Comparison of ENCODE assay signal across 9 cellular contexts in genomic region chr1:226708342-226708780, GRCh38. TPM values are rescaled to one million over a fixed set of nuclear protein-coding genes. Genes with fewer than 3 reads are reported as not detected.
DNase-seq lines count a peak whose midpoint lies in the region; ATAC-seq and TF ChIP-seq lines count a peak whose summit lies in the region.
"Had no signal": no experiment of that assay in that cellular context is flagged by ENCODE, and none has a peak within 500 bp of the region (broad histone marks: within the 10 kb centered on the region; RNA-seq: fewer than 3 reads in every experiment).

No MANE protein-coding gene starts in this region.

- H3K79me2 ChIP-seq in smooth muscle cell (ENCODE audit: low read depth), result peaks cover 19% of the 10 kb centered on the region

- peak overlapping the region; percentile 21 for H3K4me2 ChIP-seq in smooth muscle cell

- H3K4me1 ChIP-seq in esophagus (ENCODE audit: control insufficient read depth in 2 of 2, insufficient read depth in 2 of 2, low read length in 1 of 2), result peaks cover 8 to 32% of the 10 kb centered on the region in 2 donors
- peaks cover 7% of the 10 kb centered on the region for H3K4me1 ChIP-seq in smooth muscle cell (ENCODE audit: low read depth)

- no peak overlapping the region for H2AFZ ChIP-seq in smooth muscle cell (ENCODE audit: low read depth)

- H3K4me3 ChIP-seq in esophagus (ENCODE audit: low read depth in 1 of 2, low read length in 2 of 2) (no peak overlapping the region), smooth muscle cell (no peak overlapping the region)
- H3K4me3 ChIP-seq: ovary had no signal

- peak overlapping the region; percentile 54 to 78 for H3K27ac ChIP-seq in esophagus (ENCODE audit: low read depth in 2 of 2, low read length in 1 of 2)
- H3K27ac ChIP-seq in smooth muscle cell (ENCODE audit: low read depth), result peak overlapping the region; percentile 60
- H3K27ac ChIP-seq: ovary had no signal

- 17 to 26% methylated on average over 6 of the region's 6 CpGs for WGBS in esophagus, 2 donors
- 13% methylated on average over 6 of the region's 6 CpGs for WGBS in smooth muscle cell (ENCODE audit: low lambda C conversion rate)

- DNase-seq in NCI-H748 (lab: John Stamatoyannopoulos, UW; ENCODE audit: unreplicated experiment) (peak; percentile 54), NCI-H748 treated with DMSO at 0.1 percent for 48 hours (lab: John Stamatoyannopoulos, UW) (no peak), SK-MEL-5 (ENCODE audit: low read depth, low spot score) (peak; percentile 90), smooth muscle cell (lab: John Stamatoyannopoulos, UW; ENCODE audit: unreplicated experiment) (no peak), H4 (ENCODE audit: low spot score) (no peak), NCI-H128 (lab: John Stamatoyannopoulos, UW; ENCODE audit: unreplicated experiment) (no peak)

- in situ Hi-C loops in SK-MEL-5 (cut with HindIII; ENCODE audit: low pct_unique_long_range_greater_than_20kb, low sequenced_read_pairs), result no loop called here

- ATAC-seq in HG03354 (IDR thresholded peaks at IDR 0.05; ENCODE audit: poor library complexity, severe bottlenecking, unreplicated experiment), result no peak

- H3K9ac ChIP-seq in smooth muscle cell (ENCODE audit: low read depth), result no peak overlapping the region

- TF ChIP-seq CTCF in smooth muscle cell (IDR thresholded peaks at IDR 0.05; ENCODE audit: borderline replicate concordance, insufficient read depth, poor library complexity, severe bottlenecking), result no peak

- peaks cover 7% of the 10 kb centered on the region for H3F3A ChIP-seq in smooth muscle cell (ENCODE audit: low read depth)

- H3K9me3 ChIP-seq in esophagus (ENCODE audit: control insufficient read depth in 2 of 2, insufficient read depth in 1 of 2, low read depth in 1 of 2, low read length in 1 of 2), result no peaks in the 10 kb centered on the region
- no peaks in the 10 kb centered on the region for H3K9me3 ChIP-seq in smooth muscle cell (replicated peaks; ENCODE audit: low read depth)
- H3K9me3 ChIP-seq: ovary had no signal

- peaks cover 4% of the 10 kb centered on the region for H4K20me1 ChIP-seq in smooth muscle cell (ENCODE audit: low read depth)

- no peaks in the 10 kb centered on the region for H3K27me3 ChIP-seq in esophagus (ENCODE audit: control insufficient read depth in 1 of 2, insufficient read depth in 2 of 2, low read length in 2 of 2)
- H3K27me3 ChIP-seq in smooth muscle cell (ENCODE audit: low read depth), result no peaks in the 10 kb centered on the region
- H3K27me3 ChIP-seq: ovary had no signal

- peaks cover 0 to 2% of the 10 kb centered on the region in 2 donors for H3K36me3 ChIP-seq in esophagus (ENCODE audit: control insufficient read depth in 2 of 2, insufficient read depth in 2 of 2, low read length in 1 of 2)
- no peaks in the 10 kb centered on the region for H3K36me3 ChIP-seq in smooth muscle cell (ENCODE audit: low read depth)
- H3K36me3 ChIP-seq: ovary had no signal

RNA-seq across cellular contexts. Expression of gene ITPKB, which starts 30.7 kb away (rescaled TPM):
- 56.9 and 66.0 TPM in 2 replicates for total RNA-seq in SK-MEL-5 (2014; rRNA removed; shearing (Covaris generic))
- polyA plus RNA-seq in SK-MEL-5 (2015; cell fraction: cytosol; rRNA removed), result 97.7 and 127 TPM in 2 replicates
- 55.2 and 60.1 TPM in 2 replicates for polyA plus RNA-seq in SK-MEL-5 (2015; cell fraction: nucleus; rRNA removed)
- 1 to 10 TPM; 6.5 to 8.1 TPM for polyA plus RNA-seq in esophagus
- 8.9 and 12.5 TPM in 2 replicates for total RNA-seq in smooth muscle cell
- polyA plus RNA-seq in smooth muscle cell, result 11.4 and 12.2 TPM in 2 replicates
- total RNA-seq in H4 (2014; rRNA removed; shearing (Covaris generic)), result 1.9 and 2.1 TPM in 2 replicates

Comparison
In these comparisons a context has a peak if more than half of its experiments do, and no peak if none do; other contexts are left out.
1. DNase-seq: peak in NCI-H748 (single experiment) and SK-MEL-5 (single experiment); none in NCI-H748 treated with DMSO at 0.1 percent for 48 hours (single experiment), smooth muscle cell (single experiment), H4 (single experiment) and NCI-H128 (single experiment).